8 cellular contexts compared by ENCODE assay signal in the genomic region with DNA sequence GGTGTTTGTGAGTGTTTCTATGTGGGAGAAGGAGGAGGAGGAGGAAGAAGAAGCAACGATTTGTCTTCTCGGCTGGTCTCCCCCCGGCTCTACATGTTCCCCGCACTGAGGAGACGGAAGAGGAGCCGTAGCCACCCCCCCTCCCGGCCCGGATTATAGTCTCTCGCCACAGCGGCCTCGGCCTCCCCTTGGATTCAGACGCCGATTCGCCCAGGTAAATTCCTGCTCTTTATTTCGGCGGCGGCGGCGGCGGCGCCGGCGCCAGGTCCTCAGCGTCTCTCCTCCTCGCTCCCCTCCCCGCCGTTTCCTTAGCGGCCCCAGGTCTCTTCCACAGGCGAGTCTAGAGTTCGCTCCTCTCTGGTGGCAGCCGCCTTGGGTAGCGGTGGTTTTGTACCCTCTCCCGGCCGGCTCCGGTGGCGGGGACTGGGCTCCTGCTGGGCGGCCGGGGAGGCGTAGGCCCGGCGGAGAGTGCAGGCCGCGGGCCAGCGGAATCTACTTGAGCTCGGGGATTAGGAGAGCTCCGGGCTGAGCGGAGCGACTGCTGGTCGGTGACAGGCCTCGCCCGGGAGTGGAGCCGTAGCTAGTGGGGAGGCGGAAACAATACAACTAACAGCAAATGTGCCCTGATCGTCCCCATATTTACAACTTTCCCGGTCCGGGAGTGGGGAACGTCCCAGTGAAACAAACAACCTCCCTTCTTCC. TPM values are rescaled to one million over a fixed set of nuclear protein-coding genes. Genes with fewer than 3 reads are reported as not detected.
DNase-seq lines count a peak whose midpoint lies in the region; ATAC-seq and TF ChIP-seq lines count a peak whose summit lies in the region.

No MANE protein-coding gene starts in this region.

- H3K36me3 Mint-ChIP-seq in activated CD8-positive, alpha-beta T cell treated with anti-CD3 and anti-CD28 coated beads for 36 hours (ENCODE audit: low read depth): peaks cover 18% of the 10 kb centered on the region
- peaks cover 39% of the 10 kb centered on the region for H3K36me3 Mint-ChIP-seq in effector memory CD8-positive, alpha-beta T cell (ENCODE audit: insufficient read depth)

- H3K4me1 ChIP-seq in mesendoderm (ENCODE audit: control insufficient read depth, low read depth, low read length): peaks cover 3% of the 10 kb centered on the region

- peak overlapping the region; percentile 82 for H4K8ac ChIP-seq in mesendoderm (ENCODE audit: low read depth, low read length)

- H2BK15ac ChIP-seq in mesendoderm (replicated peaks; ENCODE audit: low read depth): no peak overlapping the region

- H3K4me2 ChIP-seq in mesendoderm (ENCODE audit: low read length): peak overlapping the region; percentile 9

- peak overlapping the region; percentile 96 for H3K9ac ChIP-seq in mesendoderm (ENCODE audit: low read length)

- H3K79me1 ChIP-seq in mesendoderm (ENCODE audit: low read length): peaks cover 2% of the 10 kb centered on the region

- WGBS in mesendoderm (ENCODE audit: extremely low coverage, insufficient coverage, low lambda C conversion rate): no CpG with 5 or more reads among the region's 57 CpGs

- H4K5ac ChIP-seq in mesendoderm (ENCODE audit: low read length): no peak overlapping the region

- POLR2A ChIA-PET in activated CD8-positive, alpha-beta T cell treated with anti-CD3 and anti-CD28 coated beads for 36 hours (lab: Charles Lee): interaction anchor here (0.6 to 2.2 kb wide), 7 partner anchors 9 to 635 kb away, joined by 3 to 13 read pairs (median 4); a partner anchor contains a TSS

- peak overlapping the region; percentile 48 for H2BK120ac ChIP-seq in mesendoderm (ENCODE audit: low read depth, low read length)

- H3K56ac ChIP-seq in mesendoderm (ENCODE audit: low read length): peak overlapping the region; percentile 90

- no peak overlapping the region for H3K23ac ChIP-seq in mesendoderm (ENCODE audit: low read length)

- TF ChIP-seq CTCF in activated CD8-positive, alpha-beta T cell treated with anti-CD3 and anti-CD28 coated beads for 36 hours (IDR thresholded peaks at IDR 0.05): no peak

- intact Hi-C loops in activated CD8-positive, alpha-beta T cell treated with anti-CD3 and anti-CD28 coated beads for 36 hours (cut with micrococcal nuclease): loop anchor here (2.0 kb wide), 1 partner anchor 68 kb away; no protein-coding TSS in a partner anchor

- H3K27me3 ChIP-seq in mesendoderm (ENCODE audit: insufficient read depth, low read length, poor library complexity): no peaks in the 10 kb centered on the region

- H3K4me1 Mint-ChIP-seq in activated CD8-positive, alpha-beta T cell treated with anti-CD3 and anti-CD28 coated beads for 36 hours (ENCODE audit: low read depth): peaks cover 33% of the 10 kb centered on the region
- peaks cover 35 to 40% of the 10 kb centered on the region in 2 donors for H3K4me1 Mint-ChIP-seq in effector memory CD8-positive, alpha-beta T cell (ENCODE audit: low read depth in 2 of 2)

- no peak overlapping the region for H2BK5ac ChIP-seq in mesendoderm (ENCODE audit: low read length)

- H3K4me3 ChIP-seq in mesendoderm (ENCODE audit: low read length): peak overlapping the region; percentile 88

- H3K27ac Mint-ChIP-seq in activated CD8-positive, alpha-beta T cell treated with anti-CD3 and anti-CD28 coated beads for 36 hours: peak overlapping the region; percentile 89
- peak overlapping the region; percentile 97 to 98 for H3K27ac Mint-ChIP-seq in effector memory CD8-positive, alpha-beta T cell

- H3K79me2 ChIP-seq in mesendoderm (ENCODE audit: control insufficient read depth, insufficient read depth, low read length): peaks cover 42% of the 10 kb centered on the region

- peak overlapping the region; percentile 28 for H3K4ac ChIP-seq in mesendoderm (ENCODE audit: low read depth, low read length)

- peak overlapping the region; percentile 99 for H3K27ac ChIP-seq in mesendoderm (ENCODE audit: low read depth, low read length)

- peak overlapping the region; percentile 81 for H3K18ac ChIP-seq in mesendoderm (ENCODE audit: low read length)

- DNase-seq in NCI-H2107 treated with DMSO at 0.1 percent for 48 hours (lab: John Stamatoyannopoulos, UW; ENCODE audit: unreplicated experiment) (peak; percentile 64), NCI-H2107 (lab: John Stamatoyannopoulos, UW) (no peak), NCI-H524 (lab: John Stamatoyannopoulos, UW) (peak; percentile 84 to 92), mesendoderm (peak; percentile 82)
- peak; percentile 69 for DNase-seq in activated CD8-positive, alpha-beta T cell treated with anti-CD3 and anti-CD28 coated beads for 36 hours
- peak; percentile 45 to 51 (median 47) for DNase-seq in effector memory CD8-positive, alpha-beta T cell
- peak; percentile 28 for DNase-seq in stimulated activated CD8-positive, alpha-beta memory T cell treated with anti-CD3 and anti-CD28 coated beads, Interleukin-15, amount 100 ng/mL, for 1 hour (ENCODE audit: low read depth)

- H2AK5ac ChIP-seq in mesendoderm (ENCODE audit: low read length): no peak overlapping the region

- H3K27me3 Mint-ChIP-seq in activated CD8-positive, alpha-beta T cell treated with anti-CD3 and anti-CD28 coated beads for 36 hours: no peaks in the 10 kb centered on the region
- no peaks in the 10 kb centered on the region for H3K27me3 Mint-ChIP-seq in effector memory CD8-positive, alpha-beta T cell

- peak overlapping the region; percentile 90 for H3K4me3 Mint-ChIP-seq in activated CD8-positive, alpha-beta T cell treated with anti-CD3 and anti-CD28 coated beads for 36 hours
- H3K4me3 Mint-ChIP-seq in effector memory CD8-positive, alpha-beta T cell: peak overlapping the region; percentile 96 to 97

- peak; percentile 22 for ATAC-seq in HG03159 (IDR thresholded peaks at IDR 0.05; ENCODE audit: unreplicated experiment)
- ATAC-seq in activated CD8-positive, alpha-beta T cell treated with anti-CD3 and anti-CD28 coated beads for 36 hours: peak; percentile 25
- peak; percentile 25 for ATAC-seq in effector memory CD8-positive, alpha-beta T cell (replicated peaks)

- CTCF ChIA-PET in activated CD8-positive, alpha-beta T cell treated with anti-CD3 and anti-CD28 coated beads for 36 hours (lab: Charles Lee): interaction anchor here (0.8 to 5.0 kb wide), 6 partner anchors 9 to 129 kb away, joined by 3 to 30 read pairs (median 4); no protein-coding TSS in a partner anchor

- no peaks in the 10 kb centered on the region for H3K9me3 Mint-ChIP-seq in activated CD8-positive, alpha-beta T cell treated with anti-CD3 and anti-CD28 coated beads for 36 hours
- no peaks in the 10 kb centered on the region for H3K9me3 Mint-ChIP-seq in effector memory CD8-positive, alpha-beta T cell

- H3K36me3 ChIP-seq in mesendoderm (ENCODE audit: control insufficient read depth, insufficient read depth, low read length): no peaks in the 10 kb centered on the region

RNA-seq across cellular contexts. Expression of a gene that starts 0.5 kb away (rescaled TPM):
- 10 to 100 TPM; 39.6 to 40.2 TPM for total RNA-seq in activated CD8-positive, alpha-beta T cell treated with anti-CD3 and anti-CD28 coated beads for 36 hours
- 22.3 TPM for polyA plus RNA-seq in mesendoderm (2013, experiment 1 of 2)
- 23.0 TPM for polyA plus RNA-seq in mesendoderm (2013, experiment 2 of 2)
